Comparison of ENCODE assay signal across 19 cellular contexts in genomic region chr11:45217991-45218390, GRCh38.
DNase-seq lines count a peak whose midpoint lies in the region; ATAC-seq, FAIRE-seq and TF ChIP-seq lines count a peak whose summit lies in the region.
"Had no signal": no experiment of that assay in that cellular context is flagged by ENCODE, and none has a peak within 500 bp of the region (broad histone marks: within the 10 kb centered on the region; RNA-seq: fewer than 3 reads in every experiment).

No MANE protein-coding gene starts in this region.

- H3K27me3 ChIP-seq in bronchial epithelial cell (ENCODE audit: control insufficient read depth, insufficient read depth, low read length) (no peaks in the 10 kb centered on the region), foreskin keratinocyte (no peaks in the 10 kb centered on the region)
- H3K27me3 ChIP-seq: SJCRH30 had no signal

- no peaks in the 10 kb centered on the region for H3K9me3 ChIP-seq in A549
- H3K9me3 ChIP-seq: HAP-1, SJCRH30 had no signal

- 80% methylated on average over 2 of the region's 2 CpGs for WGBS in A549 (ENCODE audit: missing lambda C conversion rate)

- peaks cover 1% of the 10 kb centered on the region for H3K36me3 ChIP-seq in bronchial epithelial cell (ENCODE audit: control insufficient read depth, insufficient read depth, low read length)
- H3K36me3 ChIP-seq: HAP-1 had no signal

- no peak overlapping the region for H3K4me2 ChIP-seq in A549
- H3K4me2 ChIP-seq: GM23338 had no signal

- no peak for TF ChIP-seq RAD21 in A549 (conservative IDR thresholded peaks at IDR 0.05 in 1 of 2, IDR thresholded peaks at IDR 0.05 in 1 of 2)

- H3K27ac ChIP-seq in A549 (no peak overlapping the region), foreskin keratinocyte (no peak overlapping the region)
- H3K27ac ChIP-seq: SJCRH30 had no signal

- H3K4me3 ChIP-seq in A549 (no peak overlapping the region), bronchial epithelial cell (ENCODE audit: low read depth, low read length) (no peak overlapping the region)
- H3K4me3 ChIP-seq: GM23338, HAP-1, SJCRH30 had no signal

- FAIRE-seq in A549 (lab: Jason Lieb, UNC), result peak; percentile 43
- FAIRE-seq in bronchial epithelial cell (lab: Jason Lieb, UNC), result no peak
- FAIRE-seq: GM19239 had no signal

- no peaks in the 10 kb centered on the region for H3K4me1 ChIP-seq in A549
- H3K4me1 ChIP-seq in foreskin keratinocyte, result no peaks in the 10 kb centered on the region
- H3K4me1 ChIP-seq: HAP-1, SJCRH30 had no signal

- POLR2A ChIA-PET in A549 (lab: Yijun Ruan, JAX), result no interaction called here

- DNase-seq in A549 (ENCODE audit: low read depth in 1 of 2, low spot score in 1 of 2) (no peak), HS-5 (ENCODE audit: low read depth) (peak; percentile 23), bronchial epithelial cell (ENCODE audit: low read depth) (peak; percentile 15), foreskin keratinocyte (peak; percentile 51 to 61)
- DNase-seq: GF-D8, NCI-H1105, NCI-H146, NCI-H2029, NCI-H2171, NCI-H524 treated with DMSO at 0.1 percent for 48 hours, NCI-H82, SJCRH30 had no signal

- TF ChIP-seq POLR2A in A549 (IDR thresholded peaks at IDR 0.05; ENCODE audit: low read length), result no peak

- TF ChIP-seq CTCF in A549 (IDR thresholded peaks at IDR 0.05) (no peak), bronchial epithelial cell (IDR thresholded peaks at IDR 0.05; ENCODE audit: insufficient read depth, low read length, severe bottlenecking) (no peak), foreskin keratinocyte (conservative IDR thresholded peaks at IDR 0.05) (no peak)

- ATAC-seq in A549, result no peak
- ATAC-seq in foreskin keratinocyte, result no peak
- no peak for ATAC-seq in GM21528 (IDR thresholded peaks at IDR 0.05; ENCODE audit: low FRiP score, unreplicated experiment)
- no peak for ATAC-seq in HG02981 (IDR thresholded peaks at IDR 0.05; ENCODE audit: unreplicated experiment)
- ATAC-seq in HG02852 (IDR thresholded peaks at IDR 0.05; ENCODE audit: unreplicated experiment), result no peak
- ATAC-seq: GM23338, Panc1 had no signal

- CTCF ChIA-PET in A549 (lab: Yijun Ruan, JAX), result interaction anchor here (0.6 to 1.6 kb wide), 2 partner anchors 10 to 1023 kb away, joined by 3 to 5 read pairs; no protein-coding TSS in a partner anchor

- no peak for TF ChIP-seq EP300 in A549 (IDR thresholded peaks at IDR 0.05)

TF ChIP-seq in A549, 52 proteins besides CTCF, POLR2A, EP300 and RAD21:
- TF ChIP-seq ATOH8 (CRISPR knock-in tag; IDR thresholded peaks at IDR 0.05; ENCODE audit: low read depth), result no peak

Comparison
In these comparisons a context has a peak if more than half of its experiments do, and no peak if none do; other contexts are left out.
1. DNase-seq: peak in HS-5 (single experiment), bronchial epithelial cell (single experiment) and foreskin keratinocyte (2 of 2); none in A549 (0 of 2).